ENCODE assay signal across 8 cellular contexts in the genomic region with DNA sequence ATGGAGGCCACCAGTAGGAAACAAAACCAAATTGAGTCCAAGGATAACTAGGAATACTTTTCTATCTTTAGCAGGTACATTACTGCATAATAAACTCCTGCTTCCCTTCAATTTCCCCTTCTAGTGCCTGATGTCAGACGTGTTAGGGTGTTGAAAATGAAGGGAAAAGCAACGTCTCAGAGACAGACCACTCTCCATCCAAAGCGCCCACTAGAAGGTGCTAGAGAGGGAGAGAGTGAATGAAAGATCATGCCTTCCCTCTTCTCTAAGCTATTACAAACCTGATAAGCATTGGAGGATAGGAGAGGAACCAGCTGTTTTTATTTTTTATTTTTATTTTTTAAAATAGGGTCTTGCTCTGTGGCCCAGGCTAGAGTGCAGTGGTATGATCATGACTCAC.
DNase-seq lines count a peak whose midpoint lies in the region; ATAC-seq and TF ChIP-seq lines count a peak whose summit lies in the region.

No MANE protein-coding gene starts in this region.

- WGBS in heart left ventricle, 4 donors, result 14 to 24% (median 19%) methylated on average over 3 of the region's 3 CpGs

- in situ Hi-C loops in Panc1 (cut with HindIII; ENCODE audit: low pct_unique_long_range_greater_than_20kb, low sequenced_read_pairs), result no loop called here

- CTCF ChIA-PET in Panc1 (lab: Charles Lee), result interaction anchor here (0.7 kb wide), 1 partner anchor 89 kb away, joined by 3 read pairs; no protein-coding TSS in a partner anchor

- DNase-seq in heart left ventricle (no peak), right atrium auricular region (ENCODE audit: low spot score) (no peak), Panc1 (ENCODE audit: low read depth, low spot score) (no peak), fibroblast of lung (ENCODE audit: low read depth in 2 of 2) (no peak), tibial artery (no peak), NCI-H774 (lab: John Stamatoyannopoulos, UW) (no peak), globus pallidus (ENCODE audit: low spot score) (no peak), NCI-H2107 (lab: John Stamatoyannopoulos, UW) (no peak)

- H3K27ac ChIP-seq in heart left ventricle (no peak overlapping the region), right atrium auricular region (no peak overlapping the region), Panc1 (ENCODE audit: low read length) (no peak overlapping the region), fibroblast of lung (ENCODE audit: insufficient read depth, low read length) (no peak overlapping the region), tibial artery (no peak overlapping the region)

- no peak overlapping the region for H3K4me2 ChIP-seq in fibroblast of lung (ENCODE audit: extremely low read depth, insufficient read depth, low read length)

- ATAC-seq in heart left ventricle, result no peak
- no peak for ATAC-seq in Panc1

- H3K9ac ChIP-seq in fibroblast of lung (ENCODE audit: insufficient read depth, low read length), result no peak overlapping the region

- POLR2A ChIA-PET in Panc1 (lab: Charles Lee), result interaction anchor here (0.7 kb wide), 1 partner anchor 39 kb away, joined by 3 read pairs; no protein-coding TSS in a partner anchor

- TF ChIP-seq CTCF in heart left ventricle (IDR thresholded peaks at IDR 0.05), result peak in 11 of 12 donors; percentile 14 to 56 (median 39)
- peak in 1 of 2 donors; percentile 51 for TF ChIP-seq CTCF in right atrium auricular region (IDR thresholded peaks at IDR 0.05)
- peak; percentile 52 for TF ChIP-seq CTCF in Panc1 (IDR thresholded peaks at IDR 0.05)
- peak; percentile 28 to 35 for TF ChIP-seq CTCF in fibroblast of lung (conservative IDR thresholded peaks at IDR 0.05 in 1 of 2, IDR thresholded peaks at IDR 0.05 in 1 of 2; ENCODE audit: low read depth in 1 of 2, low read length in 2 of 2)
- TF ChIP-seq CTCF in tibial artery (IDR thresholded peaks at IDR 0.05), result peak; percentile 11 to 24

- TF ChIP-seq POLR2A in heart left ventricle (IDR thresholded peaks at IDR 0.05), result no peak

- H4K20me1 ChIP-seq in fibroblast of lung (ENCODE audit: control insufficient read depth, extremely low read depth, insufficient read depth, low read length), result no peaks in the 10 kb centered on the region

- no peaks in the 10 kb centered on the region for H3K79me2 ChIP-seq in fibroblast of lung (ENCODE audit: control insufficient read depth, insufficient read depth, low read length)

- H3K9me3 ChIP-seq in heart left ventricle (no peaks in the 10 kb centered on the region), right atrium auricular region (no peaks in the 10 kb centered on the region), Panc1 (ENCODE audit: control insufficient read depth, insufficient read depth, low read depth, low read length) (no peaks in the 10 kb centered on the region), fibroblast of lung (ENCODE audit: control insufficient read depth, insufficient read depth, low read depth, low read length) (no peaks in the 10 kb centered on the region), tibial artery (no peaks in the 10 kb centered on the region)

- H3K4me1 ChIP-seq in heart left ventricle (peaks cover 0 to 10% (median 0%) of the 10 kb centered on the region in 12 donors), right atrium auricular region (no peaks in the 10 kb centered on the region), Panc1 (ENCODE audit: control insufficient read depth, insufficient read depth, low read length) (no peaks in the 10 kb centered on the region), fibroblast of lung (ENCODE audit: control insufficient read depth, extremely low read depth, insufficient read depth, low read length) (no peaks in the 10 kb centered on the region), tibial artery (no peaks in the 10 kb centered on the region)

- intact Hi-C loops in heart left ventricle (cut with DNase I) (loop anchor here in 2 of 10 donors (5.0 to 10.0 kb wide), 2 partner anchors 166 to 168 kb away; no protein-coding TSS in a partner anchor), Panc1 (cut with micrococcal nuclease; ENCODE audit: unreplicated experiment) (no loop called here), tibial artery (cut with DNase I; ENCODE audit: low total_unique reads) (no loop called here)

- H3K4me3 ChIP-seq in heart left ventricle (no peak overlapping the region), right atrium auricular region (no peak overlapping the region), Panc1 (ENCODE audit: low read depth in 2 of 2, low read length in 2 of 2) (no peak overlapping the region), fibroblast of lung (replicated peaks in 1 of 4; ENCODE audit: control extremely low read depth in 1 of 4, insufficient read depth in 1 of 4, low read depth in 3 of 4, low read length in 4 of 4) (no peak overlapping the region), tibial artery (no peak overlapping the region)

- H2AFZ ChIP-seq in fibroblast of lung (ENCODE audit: low read length), result no peak overlapping the region

- H3K36me3 ChIP-seq in heart left ventricle (no peaks in the 10 kb centered on the region), right atrium auricular region (no peaks in the 10 kb centered on the region), Panc1 (ENCODE audit: control insufficient read depth, insufficient read depth, low read length) (no peaks in the 10 kb centered on the region), fibroblast of lung (ENCODE audit: control insufficient read depth, insufficient read depth, low read length) (no peaks in the 10 kb centered on the region), tibial artery (no peaks in the 10 kb centered on the region)

- H3K27me3 ChIP-seq in heart left ventricle (peaks cover 0 to 4% (median 0%) of the 10 kb centered on the region in 9 donors), right atrium auricular region (no peaks in the 10 kb centered on the region), Panc1 (ENCODE audit: control insufficient read depth, insufficient read depth, low read length) (peaks cover 10% of the 10 kb centered on the region), fibroblast of lung (ENCODE audit: control insufficient read depth, insufficient read depth, low read length) (no peaks in the 10 kb centered on the region), tibial artery (no peaks in the 10 kb centered on the region)

- BruUV-seq in Panc1 (replicated peaks; lab: Mats Ljungman, UMichigan), result no TSS peak
